Comparison of ENCODE assay signal across 34 cellular contexts in the genomic region with DNA sequence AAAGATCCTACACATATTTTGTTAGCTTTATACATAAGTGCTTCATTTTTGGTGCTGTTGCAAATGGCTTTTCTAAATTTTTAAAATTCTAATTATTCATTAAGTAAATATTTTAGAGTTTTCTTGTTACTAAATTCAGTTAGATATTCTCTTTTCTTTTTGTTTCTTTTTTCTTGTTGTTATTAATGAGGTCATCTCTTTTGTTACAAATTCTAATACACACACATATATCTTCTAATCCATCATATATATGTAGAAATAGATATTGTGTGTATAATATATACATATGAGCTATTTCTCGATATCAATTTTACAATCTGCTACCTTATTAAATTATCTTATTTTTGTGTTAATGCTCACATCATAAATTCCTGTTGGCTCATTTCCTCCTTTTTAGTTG.
"Had no signal": no experiment of that assay in that cellular context is flagged by ENCODE, and none has a peak within 500 bp of the region (broad histone marks: within the 10 kb centered on the region; RNA-seq: fewer than 3 reads in every experiment).

No MANE protein-coding gene starts in this region.

- H3K9me3 Mint-ChIP-seq: activated T-helper 17 cell treated with anti-CD3 and anti-CD28 coated beads, Interleukin-2, amount 50 U/mL, for 72 hours; central memory CD8-positive, alpha-beta T cell; T-helper 2 cell treated with Interferon-gamma antibody and Interleukin-4, amounts not matched to agents 5 μg/mL and 100 μg/mL, for 36 hours had no signal

- H3K36me3 Mint-ChIP-seq: activated naive CD8-positive, alpha-beta T cell had no signal

- H3K27ac ChIP-seq: brain microvascular endothelial cell, coronary artery, dorsolateral prefrontal cortex, esophagus muscularis mucosa, foreskin keratinocyte, gastroesophageal sphincter, heart right ventricle, WERI-Rb-1 had no signal

- ATAC-seq: activated CD4-positive, CD25-positive, alpha-beta regulatory T cell treated with anti-CD3 and anti-CD28 coated beads, Interleukin-2, amount 50 U/mL, for 24 hours; activated CD8-positive, alpha-beta T cell treated with anti-CD3 and anti-CD28 coated beads for 36 hours; activated T-cell treated with anti-CD3 and anti-CD28 coated beads, Interleukin-2, amount 50 U/mL, for 4 hours; activated T-helper 17 cell treated with anti-CD3 and anti-CD28 coated beads, Interleukin-2, amount 50 U/mL, for 72 hours; foreskin keratinocyte; gastroesophageal sphincter; heart right ventricle had no signal

- H3K27me3 ChIP-seq: brain microvascular endothelial cell, esophagus muscularis mucosa, foreskin keratinocyte, gastroesophageal sphincter, heart right ventricle had no signal

- H3K9me3 ChIP-seq: esophagus muscularis mucosa, gastroesophageal sphincter had no signal

- H3K4me3 ChIP-seq: coronary artery, dorsolateral prefrontal cortex, esophagus muscularis mucosa, gastroesophageal sphincter, heart right ventricle had no signal

- FAIRE-seq: astrocyte, bronchial epithelial cell had no signal

- DNase-seq: activated B cell treated with CpG ODN at 0.5 μM for 24 hours; activated CD4-positive, alpha-beta T cell treated with anti-CD3 and anti-CD28 coated beads for 48 hours; activated CD4-positive, alpha-beta T cell treated with anti-CD3 and anti-CD28 coated beads, Interleukin-2, amount 50 U/mL, for 1 hour; activated CD4-positive, alpha-beta T cell treated with anti-CD3 and anti-CD28 coated beads, Interleukin-2, amount 50 U/mL, for 48 hours; activated CD8-positive, alpha-beta memory T cell treated with anti-CD3 and anti-CD28 coated beads for 24 hours; activated CD8-positive, alpha-beta T cell treated with anti-CD3 and anti-CD28 coated beads for 36 hours; activated effector memory CD4-positive, alpha-beta T cell treated with Interleukin-2 at 50 U/mL for 16 hours; activated gamma-delta T cell treated with Interleukin-2 at 50 U/mL for 16 hours; activated naive CD4-positive, alpha-beta T cell treated with anti-CD3 and anti-CD28 coated beads, Interleukin-2, amount 50 U/mL, for 16 hours; activated naive CD4-positive, alpha-beta T cell treated with Interleukin-2 at 50 U/mL for 16 hours; activated T-cell treated with anti-CD3 and anti-CD28 coated beads, Interleukin-2, amount 50 U/mL, for 4 hours; amniotic stem cell; anterior cingulate cortex; brain microvascular endothelial cell; dorsolateral prefrontal cortex; effector memory CD4-positive, alpha-beta T cell; endodermal cell; erythroblast; foreskin keratinocyte; heart right ventricle; T1000; WERI-Rb-1 had no signal

- H3K4me1 ChIP-seq: esophagus muscularis mucosa, foreskin keratinocyte, gastroesophageal sphincter, heart right ventricle had no signal

- H3K27ac Mint-ChIP-seq: activated B cell treated with CpG ODN at 0.5 μM for 24 hours; activated CD8-positive, alpha-beta T cell treated with anti-CD3 and anti-CD28 coated beads for 36 hours; activated naive CD8-positive, alpha-beta T cell; activated T-helper 17 cell treated with anti-CD3 and anti-CD28 coated beads, Interleukin-2, amount 50 U/mL, for 72 hours; dendritic cell treated with granulocyte-macrophage colony-stimulating factor and Interleukin-4, amounts not matched to agents 40 ng/mL and 50 ng/mL, for 4 days; endodermal cell; T-helper 1 cell treated with Interleukin-12 subunit alpha and Interleukin-12 subunit beta and Interleukin-4 antibody, amounts not matched to agents 30 μg/mL and 1 μg/mL, for 36 hours; T-helper 2 cell treated with Interferon-gamma antibody and Interleukin-4, amounts not matched to agents 5 μg/mL and 100 μg/mL, for 36 hours had no signal

- H3K27me3 Mint-ChIP-seq: dendritic cell treated with granulocyte-macrophage colony-stimulating factor and Interleukin-4, amounts not matched to agents 40 ng/mL and 50 ng/mL, for 4 days had no signal

- H3K4me3 Mint-ChIP-seq: activated B cell treated with CpG ODN at 0.5 μM for 24 hours; activated CD8-positive, alpha-beta T cell treated with anti-CD3 and anti-CD28 coated beads for 36 hours; activated naive CD8-positive, alpha-beta T cell; activated T-cell treated with anti-CD3 and anti-CD28 coated beads, Interleukin-2, amount 50 U/mL, for 4 hours; activated T-helper 17 cell treated with anti-CD3 and anti-CD28 coated beads, Interleukin-2, amount 50 U/mL, for 72 hours; central memory CD8-positive, alpha-beta T cell; dendritic cell treated with granulocyte-macrophage colony-stimulating factor and Interleukin-4, amounts not matched to agents 40 ng/mL and 50 ng/mL, for 4 days; endodermal cell; T-helper 1 cell treated with Interleukin-12 subunit alpha and Interleukin-12 subunit beta and Interleukin-4 antibody, amounts not matched to agents 30 μg/mL and 1 μg/mL, for 36 hours; T-helper 2 cell treated with Interferon-gamma antibody and Interleukin-4, amounts not matched to agents 5 μg/mL and 100 μg/mL, for 36 hours had no signal

- H3K4me1 Mint-ChIP-seq: activated B cell treated with CpG ODN at 0.5 μM for 24 hours; activated T-helper 17 cell treated with anti-CD3 and anti-CD28 coated beads, Interleukin-2, amount 50 U/mL, for 72 hours; central memory CD8-positive, alpha-beta T cell; endodermal cell had no signal

- H3K36me3 ChIP-seq: brain microvascular endothelial cell, esophagus muscularis mucosa, gastroesophageal sphincter, heart right ventricle, WERI-Rb-1 had no signal
